27 cellular contexts compared by ENCODE assay signal in the genomic region with DNA sequence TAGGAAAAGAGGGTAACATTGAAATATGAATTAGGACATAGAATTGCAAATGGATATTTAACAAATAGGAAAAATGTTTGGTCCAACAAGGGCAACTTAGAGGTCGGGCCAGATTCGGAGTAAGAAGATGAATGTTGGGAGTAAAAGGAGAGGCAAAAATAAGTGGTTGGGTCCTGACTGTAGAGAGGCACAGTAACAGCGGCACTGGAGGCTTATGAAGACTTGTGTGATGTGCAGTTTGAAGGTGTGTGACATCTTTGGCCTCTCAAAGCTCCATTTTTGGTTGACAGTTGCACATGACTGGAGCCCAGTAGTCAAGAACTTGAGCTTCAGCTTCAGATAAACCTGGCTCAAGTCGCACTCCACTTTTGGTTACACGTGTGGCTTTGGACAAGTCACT.
DNase-seq lines count a peak whose midpoint lies in the region; ATAC-seq and TF ChIP-seq lines count a peak whose summit lies in the region.
"Had no signal": no experiment of that assay in that cellular context is flagged by ENCODE, and none has a peak within 500 bp of the region (broad histone marks: within the 10 kb centered on the region; RNA-seq: fewer than 3 reads in every experiment).

No MANE protein-coding gene starts in this region.

- intact Hi-C loops in HCT116 (cut with micrococcal nuclease) = no loop called here

- no peak for TF ChIP-seq CTCF in HCT116 (IDR thresholded peaks at IDR 0.05 in 2 of 3, conservative IDR thresholded peaks at IDR 0.05 in 1 of 3; ENCODE audit: borderline replicate concordance in 1 of 3, insufficient read depth in 1 of 3, low read depth in 2 of 3, low read length in 2 of 3)

- no peak for TF ChIP-seq POLR2A in HCT116 (IDR thresholded peaks at IDR 0.05; ENCODE audit: borderline replicate concordance, extremely low read depth, insufficient read depth, insufficient read length)

- RAD21 ChIA-PET in HCT116 (lab: Charles Lee; ENCODE audit: low non-redundant PET in 1 of 2, low total read pairs in 2 of 2, uncharacterized antibody in 2 of 2, unreplicated experiment in 2 of 2) = no interaction called here

- no peak for DNase-seq in HCT116 (ENCODE audit: low read depth, low spot score)
- no peak for DNase-seq in germinal center (ENCODE audit: low spot score)
- DNase-seq: 8988T; ACHN; AML-193; BE2C; C1 segment of cervical spinal cord; Caco-2; Calu3; CD4-positive, alpha-beta memory T cell; CD4-positive, alpha-beta T cell; CD4-positive, CD25-positive, alpha-beta regulatory T cell; CD8-positive, alpha-beta memory T cell; CD8-positive, alpha-beta T cell; COR-L47; DMS 273 treated with DMSO at 0.1 percent for 48 hours; DMS153; DMS53; DMS79; DMS79 treated with DMSO at 0.1 percent for 48 hours; DND-41; EL had no signal

- no peaks in the 10 kb centered on the region for H3K9me3 ChIP-seq in HCT116 (ENCODE audit: control insufficient read depth in 1 of 2, insufficient read depth in 1 of 2, low read depth in 1 of 2, low read length in 2 of 2)
- H3K9me3 ChIP-seq: A549, BE2C, BLaER1, Caco-2 had no signal

- CTCF ChIA-PET in HCT116 (lab: Charles Lee) = no interaction called here

- no peaks in the 10 kb centered on the region for H3K36me3 ChIP-seq in HCT116 (ENCODE audit: control insufficient read depth in 1 of 2, insufficient read depth in 2 of 2, low read length in 2 of 2)
- H3K36me3 ChIP-seq: BE2C; BLaER1; BLaER1 treated with 17β-estradiol and CSF1 and Interleukin-3, amounts not matched to agents 10 nM and 100 nM had no signal

- H3K9me2 ChIP-seq in HCT116 (ENCODE audit: insufficient read depth) = no peaks in the 10 kb centered on the region

- no peak for TF ChIP-seq RAD21 in HCT116 (IDR thresholded peaks at IDR 0.05; ENCODE audit: low read depth)

- POLR2A ChIA-PET in HCT116 (lab: Charles Lee) = no interaction called here

- H3K4me3 ChIP-seq in HCT116 (replicated peaks in 1 of 2; ENCODE audit: low read depth in 1 of 2, low read length in 2 of 2) = no peak overlapping the region
- H3K4me3 ChIP-seq: A549; BLaER1; BLaER1 treated with 17β-estradiol and CSF1 and Interleukin-3, amounts not matched to agents 10 nM and 100 nM had no signal

- H3K79me2 ChIP-seq in HCT116 (ENCODE audit: insufficient read depth, low read length) = no peaks in the 10 kb centered on the region

- no peak overlapping the region for H2AFZ ChIP-seq in HCT116 (ENCODE audit: low read depth, low read length, poor library complexity, severe bottlenecking)

- no peak for ATAC-seq in HCT116
- ATAC-seq: A549; CD8-positive, alpha-beta T cell had no signal

- H3K27me3 ChIP-seq in HCT116 (ENCODE audit: insufficient read depth, low read length) = peaks cover 45% of the 10 kb centered on the region
- H3K27me3 ChIP-seq: BLaER1; BLaER1 treated with 17β-estradiol and CSF1 and Interleukin-3, amounts not matched to agents 10 nM and 100 nM had no signal

- no peak overlapping the region for H3K9ac ChIP-seq in HCT116 (ENCODE audit: low read length)
- H3K9ac ChIP-seq: BLaER1; BLaER1 treated with 17β-estradiol and CSF1 and Interleukin-3, amounts not matched to agents 10 nM and 100 nM had no signal

- BruUV-seq in HCT116 (replicated peaks; lab: Mats Ljungman, UMichigan) = no TSS peak

- no peaks in the 10 kb centered on the region for H3K4me1 ChIP-seq in HCT116 (ENCODE audit: control insufficient read depth in 1 of 2, insufficient read depth in 2 of 2, low read length in 2 of 2)
- H3K4me1 ChIP-seq: A549, BE2C, BLaER1, Caco-2 had no signal

- no peaks in the 10 kb centered on the region for H4K20me1 ChIP-seq in HCT116 (ENCODE audit: insufficient read depth)
- H4K20me1 ChIP-seq: BLaER1; BLaER1 treated with 17β-estradiol and CSF1 and Interleukin-3, amounts not matched to agents 10 nM and 100 nM had no signal

- no peak overlapping the region for H3K4me2 ChIP-seq in HCT116 (ENCODE audit: low read length)
- H3K4me2 ChIP-seq: A549; BLaER1; BLaER1 treated with 17β-estradiol and CSF1 and Interleukin-3, amounts not matched to agents 10 nM and 100 nM had no signal

- H3K27ac ChIP-seq in HCT116 (ENCODE audit: low read depth, low read length) = no peak overlapping the region
- H3K27ac ChIP-seq: 22Rv1; A549; BLaER1; BLaER1 treated with 17β-estradiol and CSF1 and Interleukin-3, amounts not matched to agents 10 nM and 100 nM; C4-2B had no signal

TF ChIP-seq in HCT116, 20 proteins besides CTCF, POLR2A, EP300 and RAD21:
- TF ChIP-seq EZH2 (IDR thresholded peaks at IDR 0.05) (0 out of 2 replicates have a peak, but pooled peaks have one; percentile 63), POLR2AphosphoS5 (IDR thresholded peaks at IDR 0.05; ENCODE audit: low read depth, low read length) (no peak)
